11 cellular contexts compared by ENCODE assay signal in the genomic region with DNA sequence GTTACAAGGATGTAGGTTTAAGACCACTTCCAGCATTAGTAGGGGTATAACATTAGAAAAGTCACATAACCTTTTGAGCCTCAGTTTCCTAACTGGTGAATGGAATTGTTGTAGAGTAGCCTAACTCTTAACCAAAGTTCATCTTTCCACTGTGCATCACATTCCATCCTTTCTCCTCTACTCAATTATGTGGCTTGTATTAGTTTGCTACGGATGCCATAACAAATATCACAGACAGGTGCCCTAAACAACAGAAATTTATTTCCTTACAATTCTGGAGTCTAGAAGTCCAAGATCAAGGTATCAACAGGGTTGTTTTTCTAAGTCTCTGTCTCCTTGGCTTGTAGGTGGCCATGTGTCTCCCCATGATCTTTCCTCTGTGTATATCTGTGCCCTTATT.
"Had no signal": no experiment of that assay in that cellular context is flagged by ENCODE, and none has a peak within 500 bp of the region (broad histone marks: within the 10 kb centered on the region; RNA-seq: fewer than 3 reads in every experiment).

No MANE protein-coding gene starts in this region.

- ATAC-seq: GM23338, HCT116 had no signal

- H3K4me2 ChIP-seq: GM23338 had no signal

- H3K9me3 ChIP-seq: HAP-1 had no signal

- DNase-seq: GM23248, GOT3, H7, H9, HCEC 1CT, HFFc6 had no signal

- FAIRE-seq: H1, H54 had no signal

- H3K9ac ChIP-seq: GM23248 had no signal

- H3K4me1 ChIP-seq: HAP-1 had no signal

- H2AFZ ChIP-seq: GM23248, GM23338 had no signal

- H3K36me3 ChIP-seq: HAP-1 had no signal

- H3K27ac ChIP-seq: GM23248 had no signal

- H3K4me3 ChIP-seq: GM23248, GM23338, HAP-1 had no signal
